Comparison of ENCODE assay signal across 8 cellular contexts in genomic region chr12:132986001-132986884, GRCh38. TPM values are rescaled to one million over a fixed set of nuclear protein-coding genes. Genes with fewer than 3 reads are reported as not detected.
DNase-seq lines count a peak whose midpoint lies in the region; ATAC-seq lines count a peak whose summit lies in the region.

TSS of gene ZNF26 (plus strand) at chr12:132986367. CDS start at chr12:132986841, 474 bp downstream.

- peak within 1 kb of the TSS; percentile 90 for H3K27ac ChIP-seq in BLaER1

- no peaks in the 10 kb centered on the region for H4K20me1 ChIP-seq in BLaER1

- peaks cover 14% of the 10 kb centered on the region for H3K4me1 ChIP-seq in BLaER1

- H3K9me3 ChIP-seq in BLaER1, result peaks cover 40% of the 10 kb centered on the region

- H3K4me2 ChIP-seq in BLaER1, result peak within 1 kb of the TSS; percentile 85

- H3K4me3 ChIP-seq in BLaER1, result peak within 1 kb of the TSS; percentile 92

- DNase-seq in NCI-H69 (lab: John Stamatoyannopoulos, UW), result peak; percentile 98
- DNase-seq in activated CD4-positive, alpha-beta T cell treated with anti-CD3 and anti-CD28 coated beads, Interleukin-2, amount 10 ng/mL, durations not matched to agents 7 days and 5 days, result peak; percentile 91
- peak; percentile 70 for DNase-seq in cortex of kidney (lab: John Stamatoyannopoulos, UW)
- peak; percentile 98 for DNase-seq in left kidney (ENCODE audit: low read depth, low spot score)
- DNase-seq in stimulated activated CD4-positive, alpha-beta T cell treated with anti-CD3 and anti-CD28 coated beads, Interleukin-2, amount 100 ng/mL, for 24 hours, result peak; percentile 85 to 87

- peaks cover 30% of the 10 kb centered on the region for H3K4me1 Mint-ChIP-seq in activated CD4-positive, alpha-beta T cell treated with anti-CD3 and anti-CD28 coated beads, Interleukin-2, amount 10 ng/mL, durations not matched to agents 7 days and 5 days

- peak; percentile 97 for ATAC-seq in GM19328 (IDR thresholded peaks at IDR 0.05; ENCODE audit: unreplicated experiment)
- peak; percentile 92 for ATAC-seq in HG03520 (IDR thresholded peaks at IDR 0.05; ENCODE audit: unreplicated experiment)

- peaks cover 59% of the 10 kb centered on the region for H3K36me3 Mint-ChIP-seq in activated CD4-positive, alpha-beta T cell treated with anti-CD3 and anti-CD28 coated beads, Interleukin-2, amount 10 ng/mL, durations not matched to agents 7 days and 5 days (ENCODE audit: low read depth)

- peak within 1 kb of the TSS; percentile 95 for H3K27ac Mint-ChIP-seq in activated CD4-positive, alpha-beta T cell treated with anti-CD3 and anti-CD28 coated beads, Interleukin-2, amount 10 ng/mL, durations not matched to agents 7 days and 5 days

- peak within 1 kb of the TSS; percentile 91 for H3K9ac ChIP-seq in BLaER1

- peak within 1 kb of the TSS; percentile 90 for H3K4me3 Mint-ChIP-seq in activated CD4-positive, alpha-beta T cell treated with anti-CD3 and anti-CD28 coated beads, Interleukin-2, amount 10 ng/mL, durations not matched to agents 7 days and 5 days

- H3K27me3 Mint-ChIP-seq in activated CD4-positive, alpha-beta T cell treated with anti-CD3 and anti-CD28 coated beads, Interleukin-2, amount 10 ng/mL, durations not matched to agents 7 days and 5 days, result no peaks in the 10 kb centered on the region

- peaks cover 39% of the 10 kb centered on the region for H3K36me3 ChIP-seq in BLaER1

- peaks cover 39% of the 10 kb centered on the region for H3K9me3 Mint-ChIP-seq in activated CD4-positive, alpha-beta T cell treated with anti-CD3 and anti-CD28 coated beads, Interleukin-2, amount 10 ng/mL, durations not matched to agents 7 days and 5 days

- CTCF ChIA-PET in activated CD4-positive, alpha-beta T cell treated with anti-CD3 and anti-CD28 coated beads, Interleukin-2, amount 10 ng/mL, durations not matched to agents 7 days and 5 days (lab: Charles Lee), result interaction anchor here (0.6 to 1.8 kb wide), 5 partner anchors 39 to 217 kb away, joined by 3 to 4 read pairs (median 3); no protein-coding TSS in a partner anchor

- no peaks in the 10 kb centered on the region for H3K27me3 ChIP-seq in BLaER1

- POLR2A ChIA-PET in activated CD4-positive, alpha-beta T cell treated with anti-CD3 and anti-CD28 coated beads, Interleukin-2, amount 10 ng/mL, durations not matched to agents 7 days and 5 days (lab: Charles Lee), result no interaction called here

RNA-seq across cellular contexts. Expression of gene ZNF26, which starts in this region (rescaled TPM):
- total RNA-seq in activated CD4-positive, alpha-beta T cell treated with anti-CD3 and anti-CD28 coated beads, Interleukin-2, amount 10 ng/mL, durations not matched to agents 7 days and 5 days, result 10 to 100 TPM; 14.0 to 20.2 TPM

Comparison
In these comparisons a context has a peak if more than half of its experiments do, and no peak if none do; other contexts are left out.
1. Peak in every context shown above with its lines: DNase-seq, ATAC-seq, H3K4me3 ChIP-seq and H3K27ac ChIP-seq.